ENCODE assay signal across 9 cellular contexts in genomic region chr4:122045533-122045932, GRCh38.
DNase-seq lines count a peak whose midpoint lies in the region; ATAC-seq and TF ChIP-seq lines count a peak whose summit lies in the region.
"Had no signal": no experiment of that assay in that cellular context is flagged by ENCODE, and none has a peak within 500 bp of the region (broad histone marks: within the 10 kb centered on the region; RNA-seq: fewer than 3 reads in every experiment).

No MANE protein-coding gene starts in this region.

- no peaks in the 10 kb centered on the region for H3K36me3 ChIP-seq in SJSA1
- H3K36me3 ChIP-seq: upper lobe of left lung had no signal

- DNase-seq in DMS 273 (lab: John Stamatoyannopoulos, UW; ENCODE audit: unreplicated experiment), result peak; percentile 90
- peak; percentile 42 for DNase-seq in LNCaP clone FGC (ENCODE audit: low read depth)
- DNase-seq in SJSA1 (ENCODE audit: low read depth in 1 of 2, low spot score in 2 of 2), result peak; percentile 96 to 98
- DNase-seq in hepatic stellate cell (ENCODE audit: low spot score), result peak; percentile 30
- DNase-seq in NCI-H1436 treated with DMSO at 0.1 percent for 48 hours (lab: John Stamatoyannopoulos, UW), result no peak

- peak overlapping the region; percentile 75 for H3K27ac ChIP-seq in SJSA1
- H3K27ac ChIP-seq: upper lobe of left lung had no signal

- ATAC-seq in GM19324 (IDR thresholded peaks at IDR 0.05; ENCODE audit: low FRiP score, unreplicated experiment) (no peak), HG02884 (IDR thresholded peaks at IDR 0.05; ENCODE audit: unreplicated experiment) (no peak), GM18861 (IDR thresholded peaks at IDR 0.05; ENCODE audit: unreplicated experiment) (no peak)

- H3K4me1 ChIP-seq in SJSA1 (replicated peaks), result peaks cover 28% of the 10 kb centered on the region
- H3K4me1 ChIP-seq: upper lobe of left lung had no signal

- H3K27me3 ChIP-seq in SJSA1 (replicated peaks), result no peaks in the 10 kb centered on the region
- H3K27me3 ChIP-seq: upper lobe of left lung had no signal

- no peak for TF ChIP-seq CTCF in LNCaP clone FGC (IDR thresholded peaks at IDR 0.05; ENCODE audit: control insufficient read depth, extremely low read depth, insufficient read depth)

- H3K4me3 ChIP-seq in LNCaP clone FGC (ENCODE audit: low read depth, low read length) (no peak overlapping the region), SJSA1 (no peak overlapping the region)
- H3K4me3 ChIP-seq: upper lobe of left lung had no signal

- no peaks in the 10 kb centered on the region for H3K9me3 ChIP-seq in SJSA1 (replicated peaks)
- H3K9me3 ChIP-seq: upper lobe of left lung had no signal
